2 cellular contexts compared by ENCODE assay signal in the genomic region with DNA sequence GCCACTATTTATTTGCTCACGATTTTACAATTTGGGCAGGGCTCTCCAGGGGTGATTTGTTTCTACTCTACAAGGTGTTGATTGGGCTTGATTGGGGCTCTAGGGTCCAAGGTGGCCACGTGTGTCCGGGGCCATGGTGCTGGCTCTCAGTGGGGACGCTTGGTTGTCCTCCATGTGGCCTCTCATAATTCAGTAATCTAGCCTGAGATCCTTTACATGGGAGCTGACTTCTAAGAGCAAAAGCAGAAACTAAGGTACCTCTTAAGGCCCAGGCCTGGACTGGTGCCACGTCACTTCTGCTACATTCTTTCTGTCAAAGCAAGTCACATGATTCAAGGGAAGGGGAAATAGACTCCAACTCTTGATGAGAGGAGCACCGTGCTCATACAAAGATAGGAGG.
TF ChIP-seq lines count a peak whose summit lies in the region.

No MANE protein-coding gene starts in this region.

TF ChIP-seq in K562, 482 proteins besides CTCF, POLR2A, EP300 and RAD21 (continues in another document):
- no peak for TF ChIP-seq KAT8 (IDR thresholded peaks at IDR 0.05; ENCODE audit: low read depth)
- no peak for TF ChIP-seq ZNF140 (CRISPR knock-in tag; IDR thresholded peaks at IDR 0.05)
- TF ChIP-seq ZNF395 (CRISPR knock-in tag; IDR thresholded peaks at IDR 0.05): peak; percentile 78; the same call in 1 of the 2 replicates
- TF ChIP-seq KLF13 (tag; IDR thresholded peaks at IDR 0.05; ENCODE audit: borderline replicate concordance, low read depth): no peak
- no peak for TF ChIP-seq RFX5 (IDR thresholded peaks at IDR 0.05; ENCODE audit: low read depth, low read length)
- TF ChIP-seq, protein P1, sequence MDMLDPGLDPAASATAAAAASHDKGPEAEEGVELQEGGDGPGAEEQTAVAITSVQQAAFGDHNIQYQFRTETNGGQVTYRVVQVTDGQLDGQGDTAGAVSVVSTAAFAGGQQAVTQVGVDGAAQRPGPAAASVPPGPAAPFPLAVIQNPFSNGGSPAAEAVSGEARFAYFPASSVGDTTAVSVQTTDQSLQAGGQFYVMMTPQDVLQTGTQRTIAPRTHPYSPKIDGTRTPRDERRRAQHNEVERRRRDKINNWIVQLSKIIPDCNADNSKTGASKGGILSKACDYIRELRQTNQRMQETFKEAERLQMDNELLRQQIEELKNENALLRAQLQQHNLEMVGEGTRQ (CRISPR knock-in tag; IDR thresholded peaks at IDR 0.05): peak; percentile 68
- TF ChIP-seq, protein P2, sequence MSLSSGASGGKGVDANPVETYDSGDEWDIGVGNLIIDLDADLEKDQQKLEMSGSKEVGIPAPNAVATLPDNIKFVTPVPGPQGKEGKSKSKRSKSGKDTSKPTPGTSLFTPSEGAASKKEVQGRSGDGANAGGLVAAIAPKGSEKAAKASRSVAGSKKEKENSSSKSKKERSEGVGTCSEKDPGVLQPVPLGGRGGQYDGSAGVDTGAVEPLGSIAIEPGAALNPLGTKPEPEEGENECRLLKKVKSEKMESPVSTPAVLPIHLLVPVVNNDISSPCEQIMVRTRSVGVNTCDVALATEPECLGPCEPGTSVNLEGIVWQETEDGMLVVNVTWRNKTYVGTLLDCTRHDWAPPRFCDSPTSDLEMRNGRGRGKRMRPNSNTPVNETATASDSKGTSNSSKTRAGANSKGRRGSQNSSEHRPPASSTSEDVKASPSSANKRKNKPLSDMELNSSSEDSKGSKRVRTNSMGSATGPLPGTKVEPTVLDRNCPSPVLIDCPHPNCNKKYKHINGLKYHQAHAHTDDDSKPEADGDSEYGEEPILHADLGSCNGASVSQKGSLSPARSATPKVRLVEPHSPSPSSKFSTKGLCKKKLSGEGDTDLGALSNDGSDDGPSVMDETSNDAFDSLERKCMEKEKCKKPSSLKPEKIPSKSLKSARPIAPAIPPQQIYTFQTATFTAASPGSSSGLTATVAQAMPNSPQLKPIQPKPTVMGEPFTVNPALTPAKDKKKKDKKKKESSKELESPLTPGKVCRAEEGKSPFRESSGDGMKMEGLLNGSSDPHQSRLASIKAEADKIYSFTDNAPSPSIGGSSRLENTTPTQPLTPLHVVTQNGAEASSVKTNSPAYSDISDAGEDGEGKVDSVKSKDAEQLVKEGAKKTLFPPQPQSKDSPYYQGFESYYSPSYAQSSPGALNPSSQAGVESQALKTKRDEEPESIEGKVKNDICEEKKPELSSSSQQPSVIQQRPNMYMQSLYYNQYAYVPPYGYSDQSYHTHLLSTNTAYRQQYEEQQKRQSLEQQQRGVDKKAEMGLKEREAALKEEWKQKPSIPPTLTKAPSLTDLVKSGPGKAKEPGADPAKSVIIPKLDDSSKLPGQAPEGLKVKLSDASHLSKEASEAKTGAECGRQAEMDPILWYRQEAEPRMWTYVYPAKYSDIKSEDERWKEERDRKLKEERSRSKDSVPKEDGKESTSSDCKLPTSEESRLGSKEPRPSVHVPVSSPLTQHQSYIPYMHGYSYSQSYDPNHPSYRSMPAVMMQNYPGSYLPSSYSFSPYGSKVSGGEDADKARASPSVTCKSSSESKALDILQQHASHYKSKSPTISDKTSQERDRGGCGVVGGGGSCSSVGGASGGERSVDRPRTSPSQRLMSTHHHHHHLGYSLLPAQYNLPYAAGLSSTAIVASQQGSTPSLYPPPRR (CRISPR knock-in tag; IDR thresholded peaks at IDR 0.05; ENCODE audit: borderline replicate concordance): no peak
- TF ChIP-seq TAF15 (IDR thresholded peaks at IDR 0.05; ENCODE audit: low read depth, low read length): no peak
- TF ChIP-seq ZC3H8 (IDR thresholded peaks at IDR 0.05): no peak
- no peak for TF ChIP-seq YY1 (IDR thresholded peaks at IDR 0.05; ENCODE audit: borderline replicate concordance in 1 of 3, control insufficient read depth in 1 of 3, extremely low read depth in 1 of 3, insufficient read depth in 3 of 3, insufficient read length in 1 of 3, insufficient replicate concordance in 2 of 3, low read depth in 1 of 3, low read length in 2 of 3)
- no peak for TF ChIP-seq CBX3 (IDR thresholded peaks at IDR 0.05; ENCODE audit: borderline replicate concordance in 1 of 2, low read length in 2 of 2)
- no peak for TF ChIP-seq PRMT5 (CRISPR knock-in tag; IDR thresholded peaks at IDR 0.05)
- no peak for TF ChIP-seq RBM22 (IDR thresholded peaks at IDR 0.05; ENCODE audit: low read depth, low read length, poor library complexity, severe bottlenecking)
- TF ChIP-seq SNIP1 (IDR thresholded peaks at IDR 0.05; ENCODE audit: low read depth): no peak
- TF ChIP-seq, protein P3, sequence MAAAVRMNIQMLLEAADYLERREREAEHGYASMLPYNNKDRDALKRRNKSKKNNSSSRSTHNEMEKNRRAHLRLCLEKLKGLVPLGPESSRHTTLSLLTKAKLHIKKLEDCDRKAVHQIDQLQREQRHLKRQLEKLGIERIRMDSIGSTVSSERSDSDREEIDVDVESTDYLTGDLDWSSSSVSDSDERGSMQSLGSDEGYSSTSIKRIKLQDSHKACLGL (CRISPR knock-in tag; IDR thresholded peaks at IDR 0.05; ENCODE audit: borderline replicate concordance, poor library complexity, severe bottlenecking): no peak
- TF ChIP-seq FIP1L1 (IDR thresholded peaks at IDR 0.05; ENCODE audit: low read depth, low read length, poor library complexity, severe bottlenecking): no peak
- TF ChIP-seq ZNF589 (CRISPR knock-in tag; IDR thresholded peaks at IDR 0.05; ENCODE audit: low read depth): 0 out of 2 replicates have a peak, but pooled peaks have one; percentile 35
- no peak for TF ChIP-seq PHB (CRISPR knock-in tag; IDR thresholded peaks at IDR 0.05)
- no peak for TF ChIP-seq DPF2 (IDR thresholded peaks at IDR 0.05)

TF ChIP-seq in GM12891, 5 proteins besides CTCF, POLR2A, EP300 and RAD21:
- TF ChIP-seq SPI1 (IDR thresholded peaks at IDR 0.05; ENCODE audit: low read depth, low read length): no peak
- TF ChIP-seq POU2F2 (IDR thresholded peaks at IDR 0.05; ENCODE audit: low read depth, low read length): no peak
- TF ChIP-seq PAX5 (IDR thresholded peaks at IDR 0.05; ENCODE audit: insufficient read depth, low read length, severe bottlenecking): no peak
- TF ChIP-seq TAF1 (IDR thresholded peaks at IDR 0.05; ENCODE audit: low read depth, low read length): no peak
- no peak for TF ChIP-seq POLR2AphosphoS5 (IDR thresholded peaks at IDR 0.05; ENCODE audit: low read depth, low read length)
